ENCODE assay signal across 35 cellular contexts in genomic region chr6:91868539-91869202, GRCh38.
"Had no signal": no experiment of that assay in that cellular context is flagged by ENCODE, and none has a peak within 500 bp of the region (broad histone marks: within the 10 kb centered on the region; RNA-seq: fewer than 3 reads in every experiment).

No MANE protein-coding gene starts in this region.

- DNase-seq: Karpas-422, Kasumi-1, MG63, MM.1S, MV-4-11, NCI-H1048, NCI-H1092, NCI-H1092 treated with DMSO at 0.1 percent for 48 hours, NCI-H1105, NCI-H1105 treated with DMSO at 0.1 percent for 48 hours, NCI-H1417, NCI-H1417 treated with DMSO at 0.1 percent for 48 hours, NCI-H1436, NCI-H1436 treated with DMSO at 0.1 percent for 48 hours, NCI-H1694, NCI-H1694 treated with DMSO at 0.1 percent for 48 hours, NCI-H187, NCI-H187 treated with DMSO at 0.1 percent for 48 hours, NCI-H1930, NCI-H2029, NCI-H2029 treated with DMSO at 0.1 percent for 48 hours, NCI-H2081, NCI-H2081 treated with DMSO at 0.1 percent for 48 hours, NCI-H2107, NCI-H2171, NCI-H2171 treated with DMSO at 0.1 percent for 48 hours, NCI-H2227 treated with DMSO at 0.1 percent for 48 hours, NCI-H226, NCI-H345, NCI-H446, NCI-H446 treated with DMSO at 0.1 percent for 48 hours, NCI-H510A, NCI-H510A treated with DMSO at 0.1 percent for 48 hours, NCI-H524, NCI-H524 treated with DMSO at 0.1 percent for 48 hours had no signal

- H3K27me3 ChIP-seq: MG63 had no signal

- H3K36me3 ChIP-seq: MG63 had no signal

- H3K4me3 ChIP-seq: MG63 had no signal

- H3K9me3 ChIP-seq: MG63 had no signal
